ENCODE assay signal across 8 cellular contexts in genomic region chr12:51172515-51173431, GRCh38. TPM values are rescaled to one million over a fixed set of nuclear protein-coding genes. Genes with fewer than 3 reads are reported as not detected.
A peak's percentile ranks its signal among the peaks of the same experiment; 100 is the strongest.
DNase-seq lines count a peak whose midpoint lies in the region; ATAC-seq, FAIRE-seq and TF ChIP-seq lines count a peak whose summit lies in the region.

Gene TFCP2, minus strand, starts transcription at chr12:51173135. Its CDS starts 713 bp downstream, at chr12:51172422.

- WGBS in mesodermal cell (ENCODE audit: insufficient coverage in 2 of 2), 2 experiments = 3 to 7% methylated on average over 45 to 55 of the region's 58 CpGs

- no peaks in the 10 kb centered on the region for H3K9me2 ChIP-seq in OCI-LY1 (ENCODE audit: low read depth, low read length)

- H3K27ac Mint-ChIP-seq in Caco-2 (ENCODE audit: unreplicated experiment) = no peak within 1 kb of the TSS

- no peaks in the 10 kb centered on the region for H3K79me2 ChIP-seq in OCI-LY1 (ENCODE audit: insufficient read depth, low read length)

- H2AFZ ChIP-seq in OCI-LY1 (ENCODE audit: low read length) = peak within 1 kb of the TSS; percentile 60; the same call in 1 of the 2 replicates

- H3K4me2 ChIP-seq in OCI-LY1 (ENCODE audit: low read length) = peak within 1 kb of the TSS; percentile 59

- POLR2A ChIA-PET in Caco-2 (lab: Charles Lee) = interaction anchor here (1.1 to 1.3 kb wide), 2 partner anchors 45 to 89 kb away, joined by 4 to 5 read pairs; partner anchors contain the start of genes CSRNP2 and POU6F1

- peak; percentile 89 for ATAC-seq in GM21381 (IDR thresholded peaks at IDR 0.05; ENCODE audit: unreplicated experiment)

- CTCF ChIA-PET in Caco-2 (lab: Charles Lee) = interaction anchor here (0.5 to 2.2 kb wide), 3 partner anchors 45 to 668 kb away, joined by 3 to 7 read pairs (median 4); partner anchors contain the start of genes DIP2B and POU6F1

- H4K20me1 ChIP-seq in OCI-LY1 (ENCODE audit: insufficient read depth, low read length) = no peaks in the 10 kb centered on the region

- H3K4me1 Mint-ChIP-seq in Caco-2 (ENCODE audit: low read depth, unreplicated experiment) = no peaks in the 10 kb centered on the region

- H3K9me3 ChIP-seq in Caco-2 (no peaks in the 10 kb centered on the region), OCI-LY1 (ENCODE audit: low read length) (no peaks in the 10 kb centered on the region), mesodermal cell (ENCODE audit: control insufficient read depth, low read length) (no peaks in the 10 kb centered on the region)

- no peak within 1 kb of the TSS for H3K4me3 Mint-ChIP-seq in Caco-2 (ENCODE audit: unreplicated experiment)

- H3K36me3 Mint-ChIP-seq in Caco-2 (ENCODE audit: insufficient read depth, unreplicated experiment) = peaks cover 5% of the 10 kb centered on the region

- FAIRE-seq in HTR-8/SVneo (lab: Jason Lieb, UNC) (peak; percentile 91), endometrium (lab: Jason Lieb, UNC) (peak; percentile 69)

- H3K27ac ChIP-seq in OCI-LY1 (ENCODE audit: low read depth, low read length, poor library complexity, severe bottlenecking) = no peak within 1 kb of the TSS
- peak within 1 kb of the TSS; percentile 100 for H3K27ac ChIP-seq in mesodermal cell (ENCODE audit: low read depth, low read length, severe bottlenecking)

- H3K9me3 Mint-ChIP-seq in Caco-2 (ENCODE audit: unreplicated experiment) = no peaks in the 10 kb centered on the region

- H3K27me3 ChIP-seq in Caco-2 (replicated peaks; ENCODE audit: control insufficient read depth, insufficient read depth, low read length) = no peaks in the 10 kb centered on the region
- no peaks in the 10 kb centered on the region for H3K27me3 ChIP-seq in OCI-LY1 (ENCODE audit: insufficient read depth, low read length)

- no peaks in the 10 kb centered on the region for H3K27me3 Mint-ChIP-seq in Caco-2 (ENCODE audit: insufficient read depth, unreplicated experiment)

- peak in 1 of 2 experiments; percentile 25 for TF ChIP-seq CTCF in Caco-2 (IDR thresholded peaks at IDR 0.05; ENCODE audit: insufficient read depth in 1 of 2, low read depth in 1 of 2, low read length in 1 of 2, severe bottlenecking in 1 of 2, unreplicated experiment in 1 of 2)
- TF ChIP-seq CTCF in OCI-LY1 (IDR thresholded peaks at IDR 0.05; ENCODE audit: low read length) = no peak

- BruUV-seq in Caco-2 (replicated peaks; lab: Mats Ljungman, UMichigan) = no TSS peak

- intact Hi-C loops in Caco-2 (cut with micrococcal nuclease; ENCODE audit: unreplicated experiment) = loop anchor here (1.0 to 5.0 kb wide), 7 partner anchors 26 to 168 kb away; partner anchors contain the start of genes CSRNP2, DAZAP2, LETMD1 and POU6F1

- H3K4me1 ChIP-seq in Caco-2 (peaks cover 6% of the 10 kb centered on the region; the same call in 1 of the 2 replicates), OCI-LY1 (ENCODE audit: insufficient read depth, low read length, severe bottlenecking) (peaks cover 11% of the 10 kb centered on the region), mesodermal cell (ENCODE audit: control insufficient read depth, insufficient read depth, low read length, poor library complexity, severe bottlenecking) (no peaks in the 10 kb centered on the region)

- no peak within 1 kb of the TSS; the same call in 1 of the 2 replicates for H3K9ac ChIP-seq in OCI-LY1 (ENCODE audit: low read length)

- peak; percentile 98 to 99 for DNase-seq in Caco-2
- DNase-seq in HTR-8/SVneo (ENCODE audit: insufficient read length, low spot score) = peak; percentile 97
- peak; percentile 93 for DNase-seq in activated CD8-positive, alpha-beta memory T cell treated with anti-CD3 and anti-CD28 coated beads, Interleukin-2, amount 50 U/mL, for 4 hours
- DNase-seq in stimulated activated CD8-positive, alpha-beta memory T cell treated with anti-CD3 and anti-CD28 coated beads, Interleukin-15, amount 100 ng/mL, for 24 hours (ENCODE audit: low read depth) = peak; percentile 79

- H3F3A ChIP-seq in OCI-LY1 (ENCODE audit: insufficient read depth, low read length) = no peaks in the 10 kb centered on the region

- H3K4me3 ChIP-seq in Caco-2 (ENCODE audit: low read depth, low read length) (peak within 1 kb of the TSS; percentile 58), OCI-LY1 (ENCODE audit: low read depth, low read length, poor library complexity, severe bottlenecking) (peak within 1 kb of the TSS; percentile 54), mesodermal cell (ENCODE audit: extremely low read depth, insufficient read depth, low read length, poor library complexity, severe bottlenecking) (peak within 1 kb of the TSS; percentile 76)

- no peaks in the 10 kb centered on the region; the same call in 1 of the 2 replicates for H3K36me3 ChIP-seq in Caco-2 (ENCODE audit: control insufficient read depth, insufficient read depth, low read length)
- H3K36me3 ChIP-seq in OCI-LY1 (ENCODE audit: insufficient read depth, low read length) = no peaks in the 10 kb centered on the region; the same call in 1 of the 2 replicates
- peaks cover 14% of the 10 kb centered on the region for H3K36me3 ChIP-seq in mesodermal cell (ENCODE audit: control insufficient read depth, insufficient read depth, low read length)

RNA-seq across cellular contexts. Expression of gene TFCP2, which starts in this region (rescaled TPM):
- 51.4 and 52.6 TPM in 2 replicates for total RNA-seq in Caco-2 (2022)
- polyA plus RNA-seq in mesodermal cell (2013, experiment 1 of 2) = 24.0 TPM
- polyA plus RNA-seq in mesodermal cell (2013, experiment 2 of 2) = 28.6 TPM
